Comparison of ENCODE assay signal across 11 cellular contexts in the genomic region with DNA sequence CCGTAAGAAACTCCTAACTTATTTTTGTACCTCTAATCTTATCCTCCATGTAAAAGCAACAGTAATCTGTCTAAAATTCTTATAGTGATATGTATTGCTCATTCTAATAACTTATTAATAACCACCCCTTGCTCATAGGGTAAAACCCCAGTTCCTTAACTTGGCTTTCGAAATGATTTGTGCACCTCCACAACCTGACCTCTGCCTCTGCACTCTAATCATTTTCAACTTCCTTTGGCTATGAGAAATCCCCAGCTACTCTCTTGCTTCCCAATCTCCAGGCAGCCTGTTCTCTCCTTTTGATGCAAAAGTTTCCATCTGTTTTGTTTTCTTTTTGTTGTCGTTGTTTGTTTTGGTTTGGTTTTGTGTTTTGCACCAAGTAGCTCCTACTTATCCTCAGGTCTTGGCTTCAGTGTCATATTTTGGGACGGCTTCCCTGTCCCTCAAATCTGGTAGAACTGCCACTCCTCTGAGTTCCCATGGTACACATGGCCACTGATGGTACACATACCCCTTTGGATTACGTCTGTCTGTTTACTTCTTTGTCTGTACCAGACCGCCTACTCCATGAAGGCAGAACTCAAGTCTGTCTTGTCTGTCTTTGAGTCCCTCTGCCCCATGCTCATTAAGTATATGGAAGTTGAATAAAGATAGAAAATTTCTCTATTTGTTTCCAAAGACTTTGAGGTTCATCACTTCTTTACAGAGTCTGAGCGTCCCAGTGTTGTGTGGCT.
DNase-seq lines count a peak whose midpoint lies in the region; ATAC-seq and TF ChIP-seq lines count a peak whose summit lies in the region.
"Had no signal": no experiment of that assay in that cellular context is flagged by ENCODE, and none has a peak within 500 bp of the region (broad histone marks: within the 10 kb centered on the region; RNA-seq: fewer than 3 reads in every experiment).

No MANE protein-coding gene starts in this region.

- H3K9ac ChIP-seq in mammary epithelial cell (ENCODE audit: insufficient read depth, low read length) = no peak overlapping the region

- in situ Hi-C loops in mammary epithelial cell (cut with MboI; ENCODE audit: low sequenced_read_pairs in 2 of 2) = no loop called here

- no peak overlapping the region for H3K4me2 ChIP-seq in mammary epithelial cell (ENCODE audit: insufficient read depth, low read depth, low read length)

- peak; percentile 95 for ATAC-seq in GM18858 (IDR thresholded peaks at IDR 0.05; ENCODE audit: unreplicated experiment)
- ATAC-seq in GM21367 (IDR thresholded peaks at IDR 0.05; ENCODE audit: unreplicated experiment) = peak; percentile 96
- ATAC-seq in HG03064 (IDR thresholded peaks at IDR 0.05; ENCODE audit: low read depth, unreplicated experiment) = peak; percentile 96
- ATAC-seq in Right ventricle myocardium superior (ENCODE audit: poor library complexity) = no peak
- ATAC-seq: psoas muscle, T-cell had no signal

- no TSS peak for BruUV-seq in mammary epithelial cell (replicated peaks; lab: Mats Ljungman, UMichigan)

- peak overlapping the region; percentile 86 for H3K27ac ChIP-seq in mammary epithelial cell (ENCODE audit: insufficient read depth, low read depth, low read length)
- H3K27ac ChIP-seq: psoas muscle had no signal

- no peaks in the 10 kb centered on the region for H4K20me1 ChIP-seq in mammary epithelial cell (ENCODE audit: insufficient read depth, low read length)

- H3K79me2 ChIP-seq in mammary epithelial cell (ENCODE audit: insufficient read depth, low read length) = no peaks in the 10 kb centered on the region

- no peak for TF ChIP-seq CTCF in mammary epithelial cell (conservative IDR thresholded peaks at IDR 0.05 in 1 of 2, IDR thresholded peaks at IDR 0.05 in 1 of 2; ENCODE audit: extremely low read depth in 1 of 2, insufficient read depth in 1 of 2, low read depth in 1 of 2, low read length in 2 of 2)

- dilution Hi-C loops in mammary epithelial cell (cut with HindIII; ENCODE audit: low sequenced_read_pairs) = no loop called here

- H2AFZ ChIP-seq in mammary epithelial cell (ENCODE audit: low read depth, low read length) = no peak overlapping the region

- H3K4me3 ChIP-seq in mammary epithelial cell (replicated peaks in 1 of 3; ENCODE audit: insufficient read depth in 1 of 3, low read depth in 2 of 3, low read length in 3 of 3) = no peak overlapping the region
- H3K4me3 ChIP-seq in MG63 = no peak overlapping the region
- H3K4me3 ChIP-seq: psoas muscle had no signal

- CTCF ChIA-PET in mammary epithelial cell (lab: Charles Lee; ENCODE audit: low non-redundant PET) = no interaction called here

- DNase-seq in mammary epithelial cell = no peak
- no peak for DNase-seq in middle frontal gyrus (ENCODE audit: extremely low spot score, low spot score)
- DNase-seq in MG63 = no peak
- DNase-seq in Right ventricle myocardium superior = no peak
- DNase-seq: DMS79 treated with DMSO at 0.1 percent for 48 hours, NCI-H226, psoas muscle, T-cell had no signal

- WGBS in mammary epithelial cell (ENCODE audit: low coverage, missing lambda C conversion rate) = 99% methylated on average over 7 of the region's 7 CpGs

- H3K27me3 ChIP-seq in mammary epithelial cell (ENCODE audit: insufficient read depth, low read length) (no peaks in the 10 kb centered on the region), MG63 (no peaks in the 10 kb centered on the region)

- intact Hi-C loops in mammary epithelial cell (cut with micrococcal nuclease) = loop anchor here (10.0 kb wide), 1 partner anchor 276 kb away; no protein-coding TSS in a partner anchor
- intact Hi-C loops in Right ventricle myocardium superior (cut with DNase I) = no loop called here

- H3K4me1 ChIP-seq in mammary epithelial cell (ENCODE audit: insufficient read depth, low read length) = peaks cover 31% of the 10 kb centered on the region

- H3K9me3 ChIP-seq in mammary epithelial cell (replicated peaks; ENCODE audit: insufficient read depth, low read length) (no peaks in the 10 kb centered on the region), MG63 (no peaks in the 10 kb centered on the region)
- H3K9me3 ChIP-seq: psoas muscle had no signal

- H3K36me3 ChIP-seq in mammary epithelial cell (ENCODE audit: insufficient read depth, low read length) (no peaks in the 10 kb centered on the region), MG63 (no peaks in the 10 kb centered on the region)
